ENCODE assay signal across 1 cellular context in genomic region chrX:139120760-139121159, GRCh38.
TF ChIP-seq lines count a peak whose summit lies in the region.

No MANE protein-coding gene starts in this region.

TF ChIP-seq in HEK293, 187 proteins besides CTCF, POLR2A, EP300 and RAD21 (continued from another document and continues in another):
- no peak for TF ChIP-seq ZNF654 (tag by site-specific recombination; IDR thresholded peaks at IDR 0.05; ENCODE audit: low read depth)
- TF ChIP-seq ZEB2 (tag by site-specific recombination; IDR thresholded peaks at IDR 0.05), result peak; percentile 71
- TF ChIP-seq ZNF629 (tag by site-specific recombination; IDR thresholded peaks at IDR 0.05), result peak; percentile 83
- no peak for TF ChIP-seq ZNF223 (tag by site-specific recombination; IDR thresholded peaks at IDR 0.05)
- no peak for TF ChIP-seq ZNF48 (tag by site-specific recombination; IDR thresholded peaks at IDR 0.05)
- TF ChIP-seq GLIS2 (tag by site-specific recombination; IDR thresholded peaks at IDR 0.05), result no peak
- TF ChIP-seq OSR2 (tag by site-specific recombination; IDR thresholded peaks at IDR 0.05), result peak; percentile 77
- peak; percentile 72 for TF ChIP-seq FEZF1 (tag by site-specific recombination; IDR thresholded peaks at IDR 0.05)
- no peak for TF ChIP-seq ZNF580 (tag by site-specific recombination; IDR thresholded peaks at IDR 0.05)
- peak; percentile 66 for TF ChIP-seq ZNF366 (tag by site-specific recombination; conservative IDR thresholded peaks at IDR 0.05)
- no peak for TF ChIP-seq ZFP69B (tag by site-specific recombination; IDR thresholded peaks at IDR 0.05)
- no peak for TF ChIP-seq ZNF529 (tag by site-specific recombination; IDR thresholded peaks at IDR 0.05; ENCODE audit: insufficient replicate concordance)
- TF ChIP-seq ZNF521 (tag by site-specific recombination; IDR thresholded peaks at IDR 0.05), result no peak
- no peak for TF ChIP-seq ZNF423 (tag by site-specific recombination; IDR thresholded peaks at IDR 0.05)
- TF ChIP-seq ZBTB48 (tag by site-specific recombination; IDR thresholded peaks at IDR 0.05), result no peak
- peak; percentile 72 for TF ChIP-seq ATF2 (tag by site-specific recombination; IDR thresholded peaks at IDR 0.05; ENCODE audit: low read depth)
- no peak for TF ChIP-seq ZNF488 (tag by site-specific recombination; IDR thresholded peaks at IDR 0.05)
- TF ChIP-seq ZNF626 (tag by site-specific recombination; IDR thresholded peaks at IDR 0.05), result no peak
- TF ChIP-seq ZBTB21 (tag by site-specific recombination; IDR thresholded peaks at IDR 0.05), result no peak
- no peak for TF ChIP-seq AEBP2 (tag by site-specific recombination; IDR thresholded peaks at IDR 0.05; ENCODE audit: borderline replicate concordance)
- no peak for TF ChIP-seq ZNF311 (tag by site-specific recombination; IDR thresholded peaks at IDR 0.05; ENCODE audit: borderline replicate concordance)
- TF ChIP-seq GLIS1 (tag by site-specific recombination; IDR thresholded peaks at IDR 0.05), result peak; percentile 63; the same call in 1 of the 2 replicates
- no peak for TF ChIP-seq ZSCAN5A (tag by site-specific recombination; IDR thresholded peaks at IDR 0.05)
- TF ChIP-seq ZNF704 (tag by site-specific recombination; IDR thresholded peaks at IDR 0.05), result no peak
- TF ChIP-seq ZNF624 (tag by site-specific recombination; IDR thresholded peaks at IDR 0.05), result no peak
- TF ChIP-seq KLF8 (tag by site-specific recombination; IDR thresholded peaks at IDR 0.05), result peak; percentile 70; the same call in 1 of the 2 replicates
- TF ChIP-seq ZNF26 (tag by site-specific recombination; IDR thresholded peaks at IDR 0.05), result no peak
- TF ChIP-seq ZNF623 (tag by site-specific recombination; IDR thresholded peaks at IDR 0.05), result no peak
- no peak for TF ChIP-seq PRDM10 (tag by site-specific recombination; IDR thresholded peaks at IDR 0.05)
- no peak for TF ChIP-seq ZNF335 (tag by site-specific recombination; conservative IDR thresholded peaks at IDR 0.05)
- TF ChIP-seq ZIC2 (tag by site-specific recombination; IDR thresholded peaks at IDR 0.05), result no peak
- no peak for TF ChIP-seq ZNF174 (tag by site-specific recombination; IDR thresholded peaks at IDR 0.05)
- TF ChIP-seq REST (tag by site-specific recombination; IDR thresholded peaks at IDR 0.05), result no peak
- no peak for TF ChIP-seq ZNF449 (tag by site-specific recombination; IDR thresholded peaks at IDR 0.05)
- TF ChIP-seq ZNF747 (tag by site-specific recombination; IDR thresholded peaks at IDR 0.05), result no peak
- TF ChIP-seq KLF10 (tag by site-specific recombination; IDR thresholded peaks at IDR 0.05), result peak; percentile 49; the same call in 1 of the 2 replicates
- no peak for TF ChIP-seq ZNF560 (tag by site-specific recombination; IDR thresholded peaks at IDR 0.05; ENCODE audit: borderline replicate concordance)
- peak; percentile 73 for TF ChIP-seq ZNF843 (tag by site-specific recombination; IDR thresholded peaks at IDR 0.05)
- no peak for TF ChIP-seq ZNF184 (tag by site-specific recombination; IDR thresholded peaks at IDR 0.05)
- no peak for TF ChIP-seq ZNF175 (tag by site-specific recombination; IDR thresholded peaks at IDR 0.05)
- no peak for TF ChIP-seq ZNF202 (tag by site-specific recombination; IDR thresholded peaks at IDR 0.05; ENCODE audit: borderline replicate concordance)
- no peak for TF ChIP-seq ZNF768 (tag by site-specific recombination; IDR thresholded peaks at IDR 0.05)
- no peak for TF ChIP-seq SCRT2 (tag by site-specific recombination; IDR thresholded peaks at IDR 0.05)
- peak; percentile 36; the same call in 1 of the 2 replicates for TF ChIP-seq IKZF3 (tag by site-specific recombination; IDR thresholded peaks at IDR 0.05)
- peak; percentile 90 for TF ChIP-seq HIC1 (tag by site-specific recombination; IDR thresholded peaks at IDR 0.05)
- TF ChIP-seq SP7 (tag by site-specific recombination; IDR thresholded peaks at IDR 0.05), result peak; percentile 98
